ENCODE assay signal across 9 cellular contexts in genomic region chr20:51802170-51802745, GRCh38. TPM values are rescaled to one million over a fixed set of nuclear protein-coding genes. Genes with fewer than 3 reads are reported as not detected.
DNase-seq lines count a peak whose midpoint lies in the region; ATAC-seq and TF ChIP-seq lines count a peak whose summit lies in the region.
"Had no signal": no experiment of that assay in that cellular context is flagged by ENCODE, and none has a peak within 500 bp of the region (broad histone marks: within the 10 kb centered on the region; RNA-seq: fewer than 3 reads in every experiment).

Gene SALL4, minus strand, starts transcription at chr20:51802521. Its CDS starts 113 bp downstream, at chr20:51802408.

- peaks cover 0 to 32% of the 10 kb centered on the region in 2 donors for H3K27me3 Mint-ChIP-seq in natural killer cell (ENCODE audit: low read depth in 2 of 2)
- H3K27me3 Mint-ChIP-seq in activated T-helper 1 cell treated with anti-CD3 and anti-CD28 coated beads, Interleukin-12 subunit alpha, Interleukin-12 subunit beta, Interleukin-2, Interleukin-4 antibody, amounts not matched to agents 30 ng/mL and 10 ng/mL and 1 ng/mL, durations not matched to agents 14 hours and 24 hours and 36 hours (ENCODE audit: insufficient read depth) = peaks cover 69% of the 10 kb centered on the region

- 1% methylated on average over 44 of the region's 44 CpGs for WGBS in ectodermal cell, 2 experiments

- H3K4me1 ChIP-seq in ACC112 (ENCODE audit: control insufficient read depth, insufficient read depth, low read length, unreplicated experiment) = no peaks in the 10 kb centered on the region
- H3K4me1 ChIP-seq in ectodermal cell (ENCODE audit: control insufficient read depth, insufficient read depth, low read length) = peaks cover 5% of the 10 kb centered on the region

- H3K36me3 ChIP-seq in ACC112 (ENCODE audit: insufficient read depth, low read length) (no peaks in the 10 kb centered on the region), ectodermal cell (ENCODE audit: control insufficient read depth, insufficient read depth, low read length) (no peaks in the 10 kb centered on the region)

- H3K4me3 Mint-ChIP-seq in natural killer cell = peak within 1 kb of the TSS; percentile 91
- no peak within 1 kb of the TSS for H3K4me3 Mint-ChIP-seq in activated T-helper 1 cell treated with anti-CD3 and anti-CD28 coated beads, Interleukin-12 subunit alpha, Interleukin-12 subunit beta, Interleukin-2, Interleukin-4 antibody, amounts not matched to agents 30 ng/mL and 10 ng/mL and 1 ng/mL, durations not matched to agents 14 hours and 24 hours and 36 hours

- H3K9me3 Mint-ChIP-seq in natural killer cell = no peaks in the 10 kb centered on the region
- no peaks in the 10 kb centered on the region for H3K9me3 Mint-ChIP-seq in activated T-helper 1 cell treated with anti-CD3 and anti-CD28 coated beads, Interleukin-12 subunit alpha, Interleukin-12 subunit beta, Interleukin-2, Interleukin-4 antibody, amounts not matched to agents 30 ng/mL and 10 ng/mL and 1 ng/mL, durations not matched to agents 14 hours and 24 hours and 36 hours

- H3K4me1 Mint-ChIP-seq in natural killer cell = peaks cover 12 to 20% of the 10 kb centered on the region in 2 donors
- peaks cover 3% of the 10 kb centered on the region for H3K4me1 Mint-ChIP-seq in activated T-helper 1 cell treated with anti-CD3 and anti-CD28 coated beads, Interleukin-12 subunit alpha, Interleukin-12 subunit beta, Interleukin-2, Interleukin-4 antibody, amounts not matched to agents 30 ng/mL and 10 ng/mL and 1 ng/mL, durations not matched to agents 14 hours and 24 hours and 36 hours (ENCODE audit: low read depth)

- TF ChIP-seq CTCF in natural killer cell (IDR thresholded peaks at IDR 0.05) = no peak

- no peak within 1 kb of the TSS for H3K27ac ChIP-seq in ACC112 (ENCODE audit: low read depth, low read length)
- peak within 1 kb of the TSS; percentile 80 for H3K27ac ChIP-seq in ectodermal cell (ENCODE audit: insufficient read depth, low read depth, low read length, poor library complexity, severe bottlenecking)

- H3K79me2 ChIP-seq in ACC112 (ENCODE audit: control insufficient read depth, insufficient read depth, low read length, unreplicated experiment) = no peaks in the 10 kb centered on the region

- H3K36me3 Mint-ChIP-seq in natural killer cell = no peaks in the 10 kb centered on the region
- H3K36me3 Mint-ChIP-seq in activated T-helper 1 cell treated with anti-CD3 and anti-CD28 coated beads, Interleukin-12 subunit alpha, Interleukin-12 subunit beta, Interleukin-2, Interleukin-4 antibody, amounts not matched to agents 30 ng/mL and 10 ng/mL and 1 ng/mL, durations not matched to agents 14 hours and 24 hours and 36 hours (ENCODE audit: low read depth) = peaks cover 2% of the 10 kb centered on the region
- H3K36me3 Mint-ChIP-seq: activated naive CD8-positive, alpha-beta T cell had no signal

- no peak for ATAC-seq in natural killer cell
- no peak for ATAC-seq in left lobe of liver
- ATAC-seq in HG03342 (IDR thresholded peaks at IDR 0.05; ENCODE audit: unreplicated experiment) = no peak

- DNase-seq in NCI-H1930 (lab: John Stamatoyannopoulos, UW) (peak; percentile 77 to 91), natural killer cell (no peak), left lobe of liver (ENCODE audit: low spot score) (no peak), DMS53 treated with DMSO at 0.1 percent for 48 hours (lab: John Stamatoyannopoulos, UW; ENCODE audit: unreplicated experiment) (no peak)
- DNase-seq in activated T-helper 1 cell treated with anti-CD3 and anti-CD28 coated beads, Interleukin-12 subunit alpha, Interleukin-12 subunit beta, Interleukin-2, Interleukin-4 antibody, amounts not matched to agents 30 ng/mL and 10 ng/mL and 1 ng/mL, durations not matched to agents 14 hours and 24 hours and 36 hours (ENCODE audit: low spot score) = no peak

- H3K27me3 ChIP-seq in ACC112 (ENCODE audit: insufficient read depth, low read length) = peaks cover 46% of the 10 kb centered on the region
- H3K27me3 ChIP-seq in ectodermal cell (ENCODE audit: control insufficient read depth, insufficient read depth, low read length, poor library complexity, severe bottlenecking) = no peaks in the 10 kb centered on the region

- H2AFZ ChIP-seq in ACC112 (ENCODE audit: low read length, unreplicated experiment) = peak within 1 kb of the TSS; percentile 88

- intact Hi-C loops in natural killer cell (cut with micrococcal nuclease) = no loop called here
- intact Hi-C loops in activated T-helper 1 cell treated with anti-CD3 and anti-CD28 coated beads, Interleukin-12 subunit alpha, Interleukin-12 subunit beta, Interleukin-2, Interleukin-4 antibody, amounts not matched to agents 30 ng/mL and 10 ng/mL and 1 ng/mL, durations not matched to agents 14 hours and 24 hours and 36 hours (cut with micrococcal nuclease) = loop anchor here (10.0 kb wide), 1 partner anchor 817 kb away; no protein-coding TSS in a partner anchor

- peak within 1 kb of the TSS; percentile 74 for H3K4me3 ChIP-seq in ACC112 (ENCODE audit: low read depth, low read length)
- H3K4me3 ChIP-seq in ectodermal cell (ENCODE audit: insufficient read depth, low read depth, low read length) = peak within 1 kb of the TSS; percentile 87

- H3K9me3 ChIP-seq in ectodermal cell (ENCODE audit: control insufficient read depth, low read length) = no peaks in the 10 kb centered on the region

- H3K27ac Mint-ChIP-seq in natural killer cell = peak within 1 kb of the TSS in 1 of 2 donors; percentile 29
- no peak within 1 kb of the TSS for H3K27ac Mint-ChIP-seq in activated T-helper 1 cell treated with anti-CD3 and anti-CD28 coated beads, Interleukin-12 subunit alpha, Interleukin-12 subunit beta, Interleukin-2, Interleukin-4 antibody, amounts not matched to agents 30 ng/mL and 10 ng/mL and 1 ng/mL, durations not matched to agents 14 hours and 24 hours and 36 hours
- H3K27ac Mint-ChIP-seq: activated naive CD8-positive, alpha-beta T cell had no signal

RNA-seq across cellular contexts. Expression of gene SALL4, which starts in this region (rescaled TPM):
- polyA plus RNA-seq in ectodermal cell (2013, experiment 1 of 4) = 187 TPM
- 226 TPM for polyA plus RNA-seq in ectodermal cell (2013, experiment 2 of 4)
- polyA plus RNA-seq in ectodermal cell (2013, experiment 3 of 4) = 140 TPM
- polyA plus RNA-seq in ectodermal cell (2013, experiment 4 of 4) = 140 TPM
- total RNA-seq in natural killer cell = 1 to 10 TPM in 1 of 3 donors, under 1 TPM in 2; 0.33 to 2.9 (median 0.42) TPM
- total RNA-seq in left lobe of liver = 1.3 TPM
- 0.54 and 1.0 TPM in 2 replicates for total RNA-seq in activated T-helper 1 cell treated with anti-CD3 and anti-CD28 coated beads, Interleukin-12 subunit alpha, Interleukin-12 subunit beta, Interleukin-2, Interleukin-4 antibody, amounts not matched to agents 30 ng/mL and 10 ng/mL and 1 ng/mL, durations not matched to agents 14 hours and 24 hours and 36 hours

Comparison
In these comparisons a context has a peak if more than half of its experiments do, and no peak if none do; other contexts are left out.
1. DNase-seq: peak in NCI-H1930 (2 of 2); none in natural killer cell (single experiment), left lobe of liver (single experiment), activated T-helper 1 cell treated with anti-CD3 and anti-CD28 coated beads, Interleukin-12 subunit alpha, Interleukin-12 subunit beta, Interleukin-2, Interleukin-4 antibody, amounts not matched to agents 30 ng/mL and 10 ng/mL and 1 ng/mL, durations not matched to agents 14 hours and 24 hours and 36 hours (single experiment) and DMS53 treated with DMSO at 0.1 percent for 48 hours (single experiment).